8 cellular contexts compared by ENCODE assay signal in genomic region chr3:124688580-124689454, GRCh38. TPM values are rescaled to one million over a fixed set of nuclear protein-coding genes. Genes with fewer than 3 reads are reported as not detected.
DNase-seq lines count a peak whose midpoint lies in the region; ATAC-seq, FAIRE-seq and TF ChIP-seq lines count a peak whose summit lies in the region.

No MANE protein-coding gene starts in this region.

- no peak for FAIRE-seq in frontal cortex (lab: Jason Lieb, UNC)

- H3K36me3 ChIP-seq in SJSA1 (no peaks in the 10 kb centered on the region), ovary (no peaks in the 10 kb centered on the region), tibial artery (no peaks in the 10 kb centered on the region)

- TF ChIP-seq POLR2A in ovary (IDR thresholded peaks at IDR 0.05): no peak

- H3K27me3 ChIP-seq in SJSA1 (replicated peaks): no peaks in the 10 kb centered on the region
- no peaks in the 10 kb centered on the region for H3K27me3 ChIP-seq in ovary
- H3K27me3 ChIP-seq in tibial artery: no peaks in the 10 kb centered on the region

- intact Hi-C loops in ovary (cut with DNase I) (loop anchor here in 3 of 4 donors (5.0 to 10.0 kb wide), 2 partner anchors 122 to 124 kb away; no protein-coding TSS in a partner anchor), tibial artery (cut with DNase I; ENCODE audit: low total_unique reads) (loop anchor here (2.0 kb wide), 1 partner anchor 124 kb away; no protein-coding TSS in a partner anchor)

- H3K4me1 ChIP-seq in SJSA1 (replicated peaks): no peaks in the 10 kb centered on the region
- no peaks in the 10 kb centered on the region for H3K4me1 ChIP-seq in ovary (ENCODE audit: insufficient read depth)
- H3K4me1 ChIP-seq in tibial artery: peaks cover 0 to 2% (median 0%) of the 10 kb centered on the region in 4 donors

- H3K9me3 ChIP-seq in SJSA1 (replicated peaks) (no peaks in the 10 kb centered on the region), ovary (no peaks in the 10 kb centered on the region), tibial artery (no peaks in the 10 kb centered on the region)

- DNase-seq in LHCN-M2 (ENCODE audit: low read depth) (peak; percentile 60), SJSA1 (ENCODE audit: low read depth in 1 of 2, low spot score in 2 of 2) (peak; percentile 57 to 71), frontal cortex (ENCODE audit: low spot score in 2 of 2) (peak; percentile 29 to 79), ovary (peak; percentile 44 to 70 (median 65)), tibial artery (peak; percentile 66 to 78)
- DNase-seq in activated effector memory CD4-positive, alpha-beta T cell treated with Interleukin-2 at 50 U/mL for 16 hours: peak; percentile 49

- TF ChIP-seq EP300 in ovary (IDR thresholded peaks at IDR 0.05): no peak

- H3K27ac ChIP-seq in SJSA1 (no peak overlapping the region), ovary (no peak overlapping the region), tibial artery (no peak overlapping the region)

- TF ChIP-seq CTCF in GM12872 (IDR thresholded peaks at IDR 0.05; ENCODE audit: insufficient read depth, low read depth, low read length) (peak; percentile 82), ovary (IDR thresholded peaks at IDR 0.05) (peak; percentile 13 to 50 (median 40)), tibial artery (IDR thresholded peaks at IDR 0.05) (peak; percentile 76 to 86)

- H3K4me3 ChIP-seq in SJSA1: no peak overlapping the region
- H3K4me3 ChIP-seq in ovary: no peak overlapping the region
- no peak overlapping the region for H3K4me3 ChIP-seq in tibial artery

- 16 to 18% (median 17%) methylated on average over 11 of the region's 11 CpGs for WGBS in ovary, 3 donors

- ATAC-seq in GM18861 (IDR thresholded peaks at IDR 0.05; ENCODE audit: unreplicated experiment): no peak

RNA-seq across cellular contexts. Expression of gene UMPS, which starts 41.4 kb away (rescaled TPM):
- 31.7 and 39.3 TPM in 2 replicates for total RNA-seq in LHCN-M2 (2014; rRNA removed)
- polyA plus RNA-seq in LHCN-M2 (2012): 20.7 TPM
- total RNA-seq in SJSA1 (2014; rRNA removed; shearing (Covaris generic)): 31.8 and 42.2 TPM in 2 replicates
- total RNA-seq in frontal cortex: 54.2 TPM
- 10 to 100 TPM; 16.9 to 39.5 (median 27.5) TPM for total RNA-seq in ovary
- polyA plus RNA-seq in ovary: 10 to 100 TPM; 15.2 to 20.1 TPM
